19 cellular contexts compared by ENCODE assay signal in genomic region chr9:124321935-124322334, GRCh38.
"Had no signal": no experiment of that assay in that cellular context is flagged by ENCODE, and none has a peak within 500 bp of the region (broad histone marks: within the 10 kb centered on the region; RNA-seq: fewer than 3 reads in every experiment).

No MANE protein-coding gene starts in this region.

- ATAC-seq: esophagus mucosa, gastroesophageal sphincter, left lobe of liver had no signal

- H3K27ac Mint-ChIP-seq: mesothelial cell of epicardium, nephron had no signal

- H3K36me3 ChIP-seq: uterus had no signal

- H3K9me3 ChIP-seq: gastroesophageal sphincter, sigmoid colon, upper lobe of left lung, uterus had no signal

- H3K4me3 ChIP-seq: coronary artery, dorsolateral prefrontal cortex, gastroesophageal sphincter, sigmoid colon, skin epidermis, upper lobe of left lung, uterus had no signal

- H3K4me1 Mint-ChIP-seq: mesothelial cell of epicardium, nephron had no signal

- H3K27ac ChIP-seq: coronary artery, dorsolateral prefrontal cortex, gastroesophageal sphincter, sigmoid colon, skin epidermis, upper lobe of left lung, uterus had no signal

- H3K4me3 Mint-ChIP-seq: mesothelial cell of epicardium, nephron had no signal

- DNase-seq: dorsolateral prefrontal cortex; effector memory CD4-positive, alpha-beta T cell; glutamatergic neuron; islet precursor cell; posterior cingulate gyrus; sigmoid colon; stimulated activated CD4-positive, alpha-beta T cell treated with anti-CD3 and anti-CD28 coated beads, Interleukin-2, amount 100 ng/mL, for 24 hours; stimulated activated CD4-positive, alpha-beta T cell treated with anti-CD3 and anti-CD28 coated beads, Interleukin-4, amount 100 ng/mL, for 4 hours; stimulated activated naive CD4-positive, alpha-beta T cell treated with Interleukin-2 at 50 U/mL for 16 hours; uterus had no signal

- H3K27me3 ChIP-seq: dorsolateral prefrontal cortex, gastroesophageal sphincter, sigmoid colon, upper lobe of left lung, uterus had no signal

- H3K9me3 Mint-ChIP-seq: nephron had no signal

- FAIRE-seq: endometrium had no signal

- H3K4me1 ChIP-seq: uterus had no signal
